21 cellular contexts compared by ENCODE assay signal in genomic region chr17:82594571-82594970, GRCh38. TPM values are rescaled to one million over a fixed set of nuclear protein-coding genes. Genes with fewer than 3 reads are reported as not detected.
DNase-seq lines count a peak whose midpoint lies in the region; ATAC-seq, FAIRE-seq and TF ChIP-seq lines count a peak whose summit lies in the region.
"Had no signal": no experiment of that assay in that cellular context is flagged by ENCODE, and none has a peak within 500 bp of the region (broad histone marks: within the 10 kb centered on the region; RNA-seq: fewer than 3 reads in every experiment).

No MANE protein-coding gene starts in this region.

- H3K9me3 ChIP-seq in small intestine (ENCODE audit: control insufficient read depth, low read depth): no peaks in the 10 kb centered on the region
- H3K9me3 ChIP-seq: testis had no signal

- POLR2A ChIA-PET in activated CD4-positive, alpha-beta memory T cell treated with anti-CD3 and anti-CD28 coated beads for 36 hours (lab: Charles Lee): no interaction called here

- CTCF ChIA-PET in activated CD4-positive, alpha-beta memory T cell treated with anti-CD3 and anti-CD28 coated beads for 36 hours (lab: Charles Lee): no interaction called here

- H3K36me3 Mint-ChIP-seq in activated naive CD4-positive, alpha-beta T cell treated with anti-CD3 and anti-CD28 coated beads, Interleukin-2, amount 50 U/mL, for 24 hours: no peaks in the 10 kb centered on the region
- H3K36me3 Mint-ChIP-seq in activated CD4-positive, alpha-beta memory T cell treated with anti-CD3 and anti-CD28 coated beads for 36 hours: peaks cover 14% of the 10 kb centered on the region
- H3K36me3 Mint-ChIP-seq in glutamatergic neuron (ENCODE audit: unreplicated experiment): no peaks in the 10 kb centered on the region
- peaks cover 29 to 54% of the 10 kb centered on the region in 2 donors for H3K36me3 Mint-ChIP-seq in stimulated activated naive B cell treated with anti-CD40 and anti-IgM and Interleukin-4, amounts not matched to agents 10 μg/mL and 1 μg/mL and 100 μg/mL, for 72 hours

- H3K4me3 ChIP-seq in small intestine (ENCODE audit: low read depth in 1 of 2, low read length in 2 of 2): no peak overlapping the region
- H3K4me3 ChIP-seq: testis had no signal

- peaks cover 4% of the 10 kb centered on the region in 2 donors for H3K4me1 ChIP-seq in small intestine (ENCODE audit: control insufficient read depth in 2 of 2, insufficient read depth in 1 of 2, low read depth in 1 of 2, low read length in 1 of 2)

- no peak for DNase-seq in activated naive CD4-positive, alpha-beta T cell treated with anti-CD3 and anti-CD28 coated beads, Interleukin-2, amount 50 U/mL, for 16 hours
- no peak for DNase-seq in activated CD4-positive, alpha-beta memory T cell treated with anti-CD3 and anti-CD28 coated beads for 36 hours
- DNase-seq in glutamatergic neuron (no peak), NCI-H2227 treated with DMSO at 0.1 percent for 48 hours (lab: John Stamatoyannopoulos, UW) (no peak), small intestine (no peak), COLO668 (lab: John Stamatoyannopoulos, UW; ENCODE audit: unreplicated experiment) (no peak)
- no peak for DNase-seq in stimulated activated naive B cell treated with anti-CD40 and anti-IgM and Interleukin-4, amounts not matched to agents 10 μg/mL and 1 μg/mL and 100 μg/mL, for 72 hours
- DNase-seq: activated CD4-positive, alpha-beta T cell treated with anti-CD3 and anti-CD28 coated beads, Interleukin-2, amount 50 U/mL, for 4 hours; activated effector memory CD4-positive, alpha-beta T cell treated with anti-CD3 and anti-CD28 coated beads, Interleukin-2, amount 50 U/mL, for 16 hours; brain microvascular endothelial cell; DMS 273 treated with DMSO at 0.1 percent for 48 hours; GF-D8; head of caudate nucleus; NCI-H345; nucleus accumbens; Right ventricle myocardium superior; T1000; testis had no signal

- peak overlapping the region; percentile 19 for H3K4me3 Mint-ChIP-seq in activated naive CD4-positive, alpha-beta T cell treated with anti-CD3 and anti-CD28 coated beads, Interleukin-2, amount 50 U/mL, for 24 hours
- no peak overlapping the region for H3K4me3 Mint-ChIP-seq in activated CD4-positive, alpha-beta memory T cell treated with anti-CD3 and anti-CD28 coated beads for 36 hours
- H3K4me3 Mint-ChIP-seq in glutamatergic neuron (ENCODE audit: unreplicated experiment): no peak overlapping the region
- H3K4me3 Mint-ChIP-seq in stimulated activated naive B cell treated with anti-CD40 and anti-IgM and Interleukin-4, amounts not matched to agents 10 μg/mL and 1 μg/mL and 100 μg/mL, for 72 hours: peak overlapping the region; percentile 36 to 80

- H3K4me1 Mint-ChIP-seq in activated naive CD4-positive, alpha-beta T cell treated with anti-CD3 and anti-CD28 coated beads, Interleukin-2, amount 50 U/mL, for 24 hours: peaks cover 39% of the 10 kb centered on the region
- peaks cover 28% of the 10 kb centered on the region for H3K4me1 Mint-ChIP-seq in activated CD4-positive, alpha-beta memory T cell treated with anti-CD3 and anti-CD28 coated beads for 36 hours (ENCODE audit: low read depth)
- peaks cover 15% of the 10 kb centered on the region for H3K4me1 Mint-ChIP-seq in glutamatergic neuron (ENCODE audit: low read depth, unreplicated experiment)
- H3K4me1 Mint-ChIP-seq in stimulated activated naive B cell treated with anti-CD40 and anti-IgM and Interleukin-4, amounts not matched to agents 10 μg/mL and 1 μg/mL and 100 μg/mL, for 72 hours: peaks cover 23 to 67% of the 10 kb centered on the region in 2 donors

- H3K27ac ChIP-seq in small intestine (ENCODE audit: low read depth in 1 of 2, low read length in 1 of 2): no peak overlapping the region
- H3K27ac ChIP-seq: brain microvascular endothelial cell had no signal

- peak overlapping the region; percentile 25 for H3K27ac Mint-ChIP-seq in activated naive CD4-positive, alpha-beta T cell treated with anti-CD3 and anti-CD28 coated beads, Interleukin-2, amount 50 U/mL, for 24 hours
- H3K27ac Mint-ChIP-seq in activated CD4-positive, alpha-beta memory T cell treated with anti-CD3 and anti-CD28 coated beads for 36 hours: peak overlapping the region; percentile 23
- peak overlapping the region; percentile 28 for H3K27ac Mint-ChIP-seq in glutamatergic neuron (ENCODE audit: unreplicated experiment)
- H3K27ac Mint-ChIP-seq in stimulated activated naive B cell treated with anti-CD40 and anti-IgM and Interleukin-4, amounts not matched to agents 10 μg/mL and 1 μg/mL and 100 μg/mL, for 72 hours: peak overlapping the region; percentile 37

- no peak for ATAC-seq in stimulated activated naive B cell treated with anti-CD40 and anti-IgM and Interleukin-4, amounts not matched to agents 10 μg/mL and 1 μg/mL and 100 μg/mL, for 72 hours (replicated peaks)

- no peak for FAIRE-seq in small intestine (lab: Jason Lieb, UNC)
- FAIRE-seq: H1, islet of Langerhans had no signal

- intact Hi-C loops in activated CD4-positive, alpha-beta memory T cell treated with anti-CD3 and anti-CD28 coated beads for 36 hours (cut with micrococcal nuclease): no loop called here

- TF ChIP-seq CTCF in glutamatergic neuron (IDR thresholded peaks at IDR 0.05; ENCODE audit: partially characterized antibody, unreplicated experiment): no peak

- WGBS in small intestine, 3 donors: 96% methylated on average over 11 of the region's 11 CpGs

- no peaks in the 10 kb centered on the region for H3K27me3 Mint-ChIP-seq in activated naive CD4-positive, alpha-beta T cell treated with anti-CD3 and anti-CD28 coated beads, Interleukin-2, amount 50 U/mL, for 24 hours
- H3K27me3 Mint-ChIP-seq in activated CD4-positive, alpha-beta memory T cell treated with anti-CD3 and anti-CD28 coated beads for 36 hours: no peaks in the 10 kb centered on the region
- peaks cover 13% of the 10 kb centered on the region for H3K27me3 Mint-ChIP-seq in glutamatergic neuron (ENCODE audit: unreplicated experiment)
- H3K27me3 Mint-ChIP-seq in stimulated activated naive B cell treated with anti-CD40 and anti-IgM and Interleukin-4, amounts not matched to agents 10 μg/mL and 1 μg/mL and 100 μg/mL, for 72 hours: no peaks in the 10 kb centered on the region

- H3K9me3 Mint-ChIP-seq in activated naive CD4-positive, alpha-beta T cell treated with anti-CD3 and anti-CD28 coated beads, Interleukin-2, amount 50 U/mL, for 24 hours: no peaks in the 10 kb centered on the region
- H3K9me3 Mint-ChIP-seq in activated CD4-positive, alpha-beta memory T cell treated with anti-CD3 and anti-CD28 coated beads for 36 hours: no peaks in the 10 kb centered on the region
- H3K9me3 Mint-ChIP-seq in glutamatergic neuron (ENCODE audit: unreplicated experiment): peaks cover 12% of the 10 kb centered on the region
- H3K9me3 Mint-ChIP-seq in stimulated activated naive B cell treated with anti-CD40 and anti-IgM and Interleukin-4, amounts not matched to agents 10 μg/mL and 1 μg/mL and 100 μg/mL, for 72 hours: no peaks in the 10 kb centered on the region

- H3K36me3 ChIP-seq in small intestine (ENCODE audit: control insufficient read depth in 2 of 2, insufficient read depth in 2 of 2, low read length in 2 of 2): peaks cover 0 to 2% of the 10 kb centered on the region in 2 donors

- H3K27me3 ChIP-seq in small intestine (ENCODE audit: control insufficient read depth in 2 of 2, insufficient read depth in 2 of 2, low read length in 2 of 2): no peaks in the 10 kb centered on the region
- H3K27me3 ChIP-seq: brain microvascular endothelial cell, testis had no signal

RNA-seq across cellular contexts. Expression of gene WDR45B, which starts 53.7 kb away (rescaled TPM):
- total RNA-seq in activated CD4-positive, alpha-beta memory T cell treated with anti-CD3 and anti-CD28 coated beads for 36 hours: 10 to 100 TPM; 42.8 to 43.0 TPM
- total RNA-seq in glutamatergic neuron (ENCODE audit: unreplicated experiment): 60.4 TPM
- 10 to 100 TPM; 64.4 to 69.7 (median 68.2) TPM for polyA plus RNA-seq in small intestine

Comparison
In these comparisons a context has a peak if more than half of its experiments do, and no peak if none do; other contexts are left out.
1. H3K4me3 Mint-ChIP-seq: peak in activated naive CD4-positive, alpha-beta T cell treated with anti-CD3 and anti-CD28 coated beads, Interleukin-2, amount 50 U/mL, for 24 hours (single experiment) and stimulated activated naive B cell treated with anti-CD40 and anti-IgM and Interleukin-4, amounts not matched to agents 10 μg/mL and 1 μg/mL and 100 μg/mL, for 72 hours (2 of 2); none in activated CD4-positive, alpha-beta memory T cell treated with anti-CD3 and anti-CD28 coated beads for 36 hours (single experiment) and glutamatergic neuron (single experiment).
2. Peak in every context shown above with its lines, with median percentiles within 50 percentile points of each other: H3K27ac Mint-ChIP-seq.